ENCODE assay signal across 8 cellular contexts in genomic region chr1:201469645-201470074, GRCh38. TPM values are rescaled to one million over a fixed set of nuclear protein-coding genes. Genes with fewer than 3 reads are reported as not detected.
DNase-seq lines count a peak whose midpoint lies in the region; ATAC-seq and TF ChIP-seq lines count a peak whose summit lies in the region.

No MANE protein-coding gene starts in this region.

- H3K9me3 ChIP-seq in iPS-15b (ENCODE audit: control insufficient read depth, insufficient read depth, low read length), result no peaks in the 10 kb centered on the region
- no peaks in the 10 kb centered on the region for H3K9me3 ChIP-seq in stomach

- WGBS in stomach, 5 donors, result 48 to 55% (median 54%) methylated on average over 13 to 16 of the region's 16 CpGs

- peaks cover 9% of the 10 kb centered on the region for H3K4me1 ChIP-seq in iPS-15b (ENCODE audit: control insufficient read depth, insufficient read depth, low read length)
- H3K4me1 ChIP-seq in stomach, result peaks cover 29 to 53% (median 48%) of the 10 kb centered on the region in 4 donors

- intact Hi-C loops in stomach (cut with DNase I; ENCODE audit: low total_unique reads), result no loop called here

- DNase-seq in NCI-H2227 (lab: John Stamatoyannopoulos, UW; ENCODE audit: unreplicated experiment) (peak; percentile 34), NCI-H2227 treated with DMSO at 0.1 percent for 48 hours (lab: John Stamatoyannopoulos, UW) (no peak), stomach (no peak), Kasumi-1 (lab: John Stamatoyannopoulos, UW) (no peak), midbrain (lab: John Stamatoyannopoulos, UW) (no peak)

- H3K27ac ChIP-seq in angular gyrus (ENCODE audit: low read depth, low read length) (peak overlapping the region; percentile 96), stomach (peak overlapping the region; percentile 87 to 94 (median 90))

- H3K27me3 ChIP-seq in iPS-15b (ENCODE audit: control insufficient read depth, insufficient read depth, low read length) (peaks cover 34% of the 10 kb centered on the region), stomach (peaks cover 0 to 37% (median 10%) of the 10 kb centered on the region in 3 donors)

- peak overlapping the region; percentile 51 for H3K9ac ChIP-seq in iPS-15b (ENCODE audit: low read depth, low read length)

- H3K4me3 ChIP-seq in iPS-15b (ENCODE audit: low read depth, low read length) (peak overlapping the region; percentile 97), stomach (peak overlapping the region; percentile 71 to 89 (median 79))

- ATAC-seq in GM19397 (IDR thresholded peaks at IDR 0.05; ENCODE audit: unreplicated experiment), result no peak

- no peak for TF ChIP-seq CTCF in stomach (IDR thresholded peaks at IDR 0.05)

- H3K36me3 ChIP-seq in iPS-15b (ENCODE audit: control insufficient read depth, insufficient read depth, low read length) (peaks cover 12% of the 10 kb centered on the region), stomach (peaks cover 9 to 14% (median 14%) of the 10 kb centered on the region in 4 donors)

- no peak for TF ChIP-seq POLR2A in stomach (IDR thresholded peaks at IDR 0.05)

- no peak for TF ChIP-seq EP300 in stomach (IDR thresholded peaks at IDR 0.05)

RNA-seq across cellular contexts. Expression of gene PHLDA3, which starts 0.7 kb away (rescaled TPM):
- total RNA-seq in stomach, result 10 to 100 TPM in 4 of 5 donors, 1 to 10 TPM in 1; 4.0 to 66.5 (median 12.7) TPM
- 10 to 100 TPM; 21.5 to 45.4 (median 29.9) TPM for polyA plus RNA-seq in stomach

RNA-seq across cellular contexts. Expression of gene CSRP1, which starts 37.3 kb away (rescaled TPM):
- 1,000 to 10,000 TPM in 2 of 5 donors, 100 to 1,000 TPM in 3; 304 to 2,162 (median 853) TPM for total RNA-seq in stomach
- 100 to 1,000 TPM; 220 to 641 (median 274) TPM for polyA plus RNA-seq in stomach

RNA-seq across cellular contexts. Expression of gene TNNI1, which starts 48.1 kb away (rescaled TPM):
- not detected for total RNA-seq in stomach
- polyA plus RNA-seq in stomach, result 1 to 10 TPM in 1 of 3 donors, under 1 TPM in 1, not detected in 1; 0.33 to 6.1 TPM
